2 cellular contexts compared by ENCODE assay signal in the genomic region with DNA sequence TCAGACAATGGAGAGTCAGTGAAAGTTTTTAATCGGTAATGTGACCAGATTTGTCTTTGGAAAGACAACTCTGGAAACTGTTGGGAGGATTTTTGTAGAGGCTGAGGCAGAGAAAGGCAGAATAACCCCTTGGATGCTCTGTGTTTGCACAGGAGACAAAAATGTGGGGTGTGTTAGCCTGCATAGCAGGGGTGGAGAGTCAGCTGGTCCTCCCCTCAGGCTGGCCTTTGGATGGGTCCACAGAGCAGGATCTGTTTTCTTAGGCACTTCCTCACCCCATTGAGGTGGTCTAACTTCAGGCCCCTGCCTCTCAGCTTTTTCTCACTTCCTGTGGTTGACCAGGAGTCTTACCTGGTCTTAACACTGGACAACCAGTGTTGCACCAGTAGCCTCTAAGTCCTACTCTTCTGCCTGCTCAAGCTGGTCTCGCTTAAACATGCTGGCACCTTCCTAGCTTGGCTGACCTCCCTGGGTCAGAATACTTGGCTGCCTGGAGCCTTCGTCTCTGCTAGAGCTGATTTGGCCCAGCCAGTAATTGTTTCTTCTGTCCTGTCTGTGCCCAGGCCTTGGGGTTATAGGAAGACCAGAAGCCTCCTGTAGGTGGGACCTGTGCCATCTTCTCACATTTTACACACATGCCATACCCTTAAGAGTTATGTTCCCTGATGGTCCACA.
TF ChIP-seq lines count a peak whose summit lies in the region.

No MANE protein-coding gene starts in this region.

TF ChIP-seq in liver, 16 proteins besides CTCF, POLR2A, EP300 and RAD21 (continued from another document):
- TF ChIP-seq, protein P1, sequence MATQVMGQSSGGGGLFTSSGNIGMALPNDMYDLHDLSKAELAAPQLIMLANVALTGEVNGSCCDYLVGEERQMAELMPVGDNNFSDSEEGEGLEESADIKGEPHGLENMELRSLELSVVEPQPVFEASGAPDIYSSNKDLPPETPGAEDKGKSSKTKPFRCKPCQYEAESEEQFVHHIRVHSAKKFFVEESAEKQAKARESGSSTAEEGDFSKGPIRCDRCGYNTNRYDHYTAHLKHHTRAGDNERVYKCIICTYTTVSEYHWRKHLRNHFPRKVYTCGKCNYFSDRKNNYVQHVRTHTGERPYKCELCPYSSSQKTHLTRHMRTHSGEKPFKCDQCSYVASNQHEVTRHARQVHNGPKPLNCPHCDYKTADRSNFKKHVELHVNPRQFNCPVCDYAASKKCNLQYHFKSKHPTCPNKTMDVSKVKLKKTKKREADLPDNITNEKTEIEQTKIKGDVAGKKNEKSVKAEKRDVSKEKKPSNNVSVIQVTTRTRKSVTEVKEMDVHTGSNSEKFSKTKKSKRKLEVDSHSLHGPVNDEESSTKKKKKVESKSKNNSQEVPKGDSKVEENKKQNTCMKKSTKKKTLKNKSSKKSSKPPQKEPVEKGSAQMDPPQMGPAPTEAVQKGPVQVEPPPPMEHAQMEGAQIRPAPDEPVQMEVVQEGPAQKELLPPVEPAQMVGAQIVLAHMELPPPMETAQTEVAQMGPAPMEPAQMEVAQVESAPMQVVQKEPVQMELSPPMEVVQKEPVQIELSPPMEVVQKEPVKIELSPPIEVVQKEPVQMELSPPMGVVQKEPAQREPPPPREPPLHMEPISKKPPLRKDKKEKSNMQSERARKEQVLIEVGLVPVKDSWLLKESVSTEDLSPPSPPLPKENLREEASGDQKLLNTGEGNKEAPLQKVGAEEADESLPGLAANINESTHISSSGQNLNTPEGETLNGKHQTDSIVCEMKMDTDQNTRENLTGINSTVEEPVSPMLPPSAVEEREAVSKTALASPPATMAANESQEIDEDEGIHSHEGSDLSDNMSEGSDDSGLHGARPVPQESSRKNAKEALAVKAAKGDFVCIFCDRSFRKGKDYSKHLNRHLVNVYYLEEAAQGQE (IDR thresholded peaks at IDR 0.05) = no peak
- TF ChIP-seq TAF1 (conservative IDR thresholded peaks at IDR 0.05) (no peak), HNF4A (conservative IDR thresholded peaks at IDR 0.05) (peak; percentile 57 to 58), FOXA2 (IDR thresholded peaks at IDR 0.05) (no peak), NR2F2 (IDR thresholded peaks at IDR 0.05) (peak; percentile 44), RXRA (IDR thresholded peaks at IDR 0.05) (peak; percentile 29 to 38), FOXA1 (IDR thresholded peaks at IDR 0.05) (no peak), YY1 (IDR thresholded peaks at IDR 0.05) (no peak), JUND (IDR thresholded peaks at IDR 0.05) (no peak), HNF4G (IDR thresholded peaks at IDR 0.05) (no peak)
- TF ChIP-seq, protein P2, sequence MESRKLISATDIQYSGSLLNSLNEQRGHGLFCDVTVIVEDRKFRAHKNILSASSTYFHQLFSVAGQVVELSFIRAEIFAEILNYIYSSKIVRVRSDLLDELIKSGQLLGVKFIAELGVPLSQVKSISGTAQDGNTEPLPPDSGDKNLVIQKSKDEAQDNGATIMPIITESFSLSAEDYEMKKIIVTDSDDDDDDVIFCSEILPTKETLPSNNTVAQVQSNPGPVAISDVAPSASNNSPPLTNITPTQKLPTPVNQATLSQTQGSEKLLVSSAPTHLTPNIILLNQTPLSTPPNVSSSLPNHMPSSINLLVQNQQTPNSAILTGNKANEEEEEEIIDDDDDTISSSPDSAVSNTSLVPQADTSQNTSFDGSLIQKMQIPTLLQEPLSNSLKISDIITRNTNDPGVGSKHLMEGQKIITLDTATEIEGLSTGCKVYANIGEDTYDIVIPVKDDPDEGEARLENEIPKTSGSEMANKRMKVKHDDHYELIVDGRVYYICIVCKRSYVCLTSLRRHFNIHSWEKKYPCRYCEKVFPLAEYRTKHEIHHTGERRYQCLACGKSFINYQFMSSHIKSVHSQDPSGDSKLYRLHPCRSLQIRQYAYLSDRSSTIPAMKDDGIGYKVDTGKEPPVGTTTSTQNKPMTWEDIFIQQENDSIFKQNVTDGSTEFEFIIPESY (IDR thresholded peaks at IDR 0.05) = no peak

TF ChIP-seq in HepG2, 621 proteins besides CTCF, POLR2A, EP300 and RAD21 (continued from another document):
- TF ChIP-seq, protein P3, sequence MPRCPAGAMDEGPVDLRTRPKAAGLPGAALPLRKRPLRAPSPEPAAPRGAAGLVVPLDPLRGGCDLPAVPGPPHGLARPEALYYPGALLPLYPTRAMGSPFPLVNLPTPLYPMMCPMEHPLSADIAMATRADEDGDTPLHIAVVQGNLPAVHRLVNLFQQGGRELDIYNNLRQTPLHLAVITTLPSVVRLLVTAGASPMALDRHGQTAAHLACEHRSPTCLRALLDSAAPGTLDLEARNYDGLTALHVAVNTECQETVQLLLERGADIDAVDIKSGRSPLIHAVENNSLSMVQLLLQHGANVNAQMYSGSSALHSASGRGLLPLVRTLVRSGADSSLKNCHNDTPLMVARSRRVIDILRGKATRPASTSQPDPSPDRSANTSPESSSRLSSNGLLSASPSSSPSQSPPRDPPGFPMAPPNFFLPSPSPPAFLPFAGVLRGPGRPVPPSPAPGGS (CRISPR knock-in tag; IDR thresholded peaks at IDR 0.05) = no peak
- TF ChIP-seq KDM5B (CRISPR knock-in tag; IDR thresholded peaks at IDR 0.05; ENCODE audit: borderline replicate concordance) (no peak), ZNF878 (CRISPR knock-in tag; IDR thresholded peaks at IDR 0.05) (no peak), ZNF615 (CRISPR knock-in tag; IDR thresholded peaks at IDR 0.05; ENCODE audit: borderline replicate concordance) (no peak), CEBPG (CRISPR knock-in tag; IDR thresholded peaks at IDR 0.05) (no peak)
